ENCODE assay signal across 12 cellular contexts in the genomic region with DNA sequence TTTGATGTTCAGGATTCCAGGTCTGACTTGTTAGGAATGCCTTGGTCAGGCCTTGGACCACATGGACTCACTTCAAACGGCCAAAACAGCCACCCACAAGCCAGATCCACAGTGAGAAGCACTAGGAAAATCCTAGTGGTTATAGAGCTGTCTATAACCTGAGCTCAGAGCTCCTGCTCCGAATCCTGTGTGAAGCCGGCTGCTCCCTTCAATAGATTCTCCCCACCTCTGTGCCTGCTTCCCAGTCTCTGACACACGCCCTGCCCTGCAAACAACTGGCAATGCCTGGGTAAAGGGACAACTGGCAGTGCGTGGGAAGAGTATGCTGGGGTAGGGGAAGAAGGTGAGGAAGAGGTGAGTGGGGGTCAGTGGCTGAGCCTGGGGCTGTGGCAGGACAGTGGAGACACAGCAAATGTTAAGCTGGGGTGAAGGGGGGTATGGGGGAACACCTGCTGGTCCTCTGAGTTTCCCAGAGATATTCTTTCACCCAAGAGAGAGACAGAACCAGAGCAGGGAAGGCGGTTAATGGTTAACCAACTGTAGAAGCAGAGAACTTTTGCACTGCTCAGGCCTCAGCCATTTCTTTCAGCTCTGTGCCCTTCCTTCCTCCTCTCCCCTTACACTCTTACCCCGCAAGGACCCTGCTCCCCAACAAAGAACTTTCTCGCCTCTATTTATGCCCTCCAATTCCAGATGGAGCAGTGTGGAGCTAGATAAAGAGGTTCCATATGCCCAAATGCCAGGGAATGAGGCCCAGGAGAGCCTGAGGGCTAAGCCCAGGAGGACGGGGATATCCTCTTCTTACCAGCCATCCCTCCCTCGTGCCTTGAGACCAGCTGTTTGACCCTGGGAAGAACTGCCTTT. TPM values are rescaled to one million over a fixed set of nuclear protein-coding genes. Genes with fewer than 3 reads are reported as not detected.
A peak's percentile ranks its signal among the peaks of the same experiment; 100 is the strongest.
DNase-seq lines count a peak whose midpoint lies in the region; ATAC-seq and TF ChIP-seq lines count a peak whose summit lies in the region.
"Had no signal": no experiment of that assay in that cellular context is flagged by ENCODE, and none has a peak within 500 bp of the region (broad histone marks: within the 10 kb centered on the region; RNA-seq: fewer than 3 reads in every experiment).

No MANE protein-coding gene starts in this region.

- no peak overlapping the region for H3K4me3 Mint-ChIP-seq in activated CD4-positive, alpha-beta T cell treated with anti-CD3 and anti-CD28 coated beads, Interleukin-2, amount 10 ng/mL, durations not matched to agents 7 days and 5 days
- H3K4me3 Mint-ChIP-seq: immature natural killer cell had no signal

- H3K9me3 Mint-ChIP-seq in activated CD4-positive, alpha-beta T cell treated with anti-CD3 and anti-CD28 coated beads, Interleukin-2, amount 10 ng/mL, durations not matched to agents 7 days and 5 days = no peaks in the 10 kb centered on the region
- H3K9me3 Mint-ChIP-seq: immature natural killer cell had no signal

- H3K4me1 ChIP-seq in body of pancreas (peaks cover 80% of the 10 kb centered on the region), gastrocnemius medialis (peaks cover 66 to 76% of the 10 kb centered on the region in 2 donors)

- H3K27ac ChIP-seq in body of pancreas (peak overlapping the region; percentile 82 to 90 (median 88)), gastrocnemius medialis (peak overlapping the region; percentile 34 to 97 (median 72))
- H3K27ac ChIP-seq: KMS-11 had no signal

- H3K36me3 ChIP-seq in body of pancreas (replicated peaks in 1 of 2; ENCODE audit: insufficient read depth in 1 of 2, low read depth in 2 of 2) (no peaks in the 10 kb centered on the region), gastrocnemius medialis (no peaks in the 10 kb centered on the region)

- TF ChIP-seq CTCF in body of pancreas (IDR thresholded peaks at IDR 0.05) (no peak), gastrocnemius medialis (IDR thresholded peaks at IDR 0.05 in 4 of 5, conservative IDR thresholded peaks at IDR 0.05 in 1 of 5) (no peak)

- H3K9me3 ChIP-seq in body of pancreas (no peaks in the 10 kb centered on the region), gastrocnemius medialis (no peaks in the 10 kb centered on the region)

- peak; percentile 40 for ATAC-seq in body of pancreas
- ATAC-seq in left colon = peak; percentile 53
- no peak for ATAC-seq in gastrocnemius medialis

- H3K4me1 Mint-ChIP-seq in activated CD4-positive, alpha-beta T cell treated with anti-CD3 and anti-CD28 coated beads, Interleukin-2, amount 10 ng/mL, durations not matched to agents 7 days and 5 days = peaks cover 23% of the 10 kb centered on the region

- CTCF ChIA-PET in activated CD4-positive, alpha-beta T cell treated with anti-CD3 and anti-CD28 coated beads, Interleukin-2, amount 10 ng/mL, durations not matched to agents 7 days and 5 days (lab: Charles Lee) = interaction anchor here (0.6 to 0.9 kb wide), 5 partner anchors 12 to 274 kb away, joined by 3 to 4 read pairs (median 3); no protein-coding TSS in a partner anchor

- H3K27ac Mint-ChIP-seq in activated CD4-positive, alpha-beta T cell treated with anti-CD3 and anti-CD28 coated beads, Interleukin-2, amount 10 ng/mL, durations not matched to agents 7 days and 5 days = no peak overlapping the region
- H3K27ac Mint-ChIP-seq: immature natural killer cell had no signal

- H3K27me3 ChIP-seq in body of pancreas = no peaks in the 10 kb centered on the region
- H3K27me3 ChIP-seq in gastrocnemius medialis = no peaks in the 10 kb centered on the region

- peak; percentile 17 to 54 (median 52) for TF ChIP-seq POLR2A in body of pancreas (IDR thresholded peaks at IDR 0.05)
- no peak for TF ChIP-seq POLR2A in gastrocnemius medialis (IDR thresholded peaks at IDR 0.05)

- peaks cover 77% of the 10 kb centered on the region for H3K27me3 Mint-ChIP-seq in activated CD4-positive, alpha-beta T cell treated with anti-CD3 and anti-CD28 coated beads, Interleukin-2, amount 10 ng/mL, durations not matched to agents 7 days and 5 days

- POLR2A ChIA-PET in activated CD4-positive, alpha-beta T cell treated with anti-CD3 and anti-CD28 coated beads, Interleukin-2, amount 10 ng/mL, durations not matched to agents 7 days and 5 days (lab: Charles Lee) = no interaction called here

- peak; percentile 33 for DNase-seq in HuH-7 (ENCODE audit: low spot score)
- peak; percentile 54 to 77 (median 70) for DNase-seq in body of pancreas
- DNase-seq in left colon = peak; percentile 70 to 75
- no peak for DNase-seq in gastrocnemius medialis
- no peak for DNase-seq in NCI-H1092 treated with DMSO at 0.1 percent for 48 hours (lab: John Stamatoyannopoulos, UW)
- no peak for DNase-seq in NCI-H1930 (lab: John Stamatoyannopoulos, UW)
- no peak for DNase-seq in GOT3 (lab: John Stamatoyannopoulos, UW)
- no peak for DNase-seq in activated CD4-positive, alpha-beta T cell treated with anti-CD3 and anti-CD28 coated beads, Interleukin-2, amount 10 ng/mL, durations not matched to agents 7 days and 5 days
- DNase-seq: DMS153 had no signal

- WGBS in body of pancreas, 2 donors = 27 to 28% methylated on average over 10 of the region's 10 CpGs

- intact Hi-C loops in body of pancreas (cut with DNase I) (loop anchor here (10.0 kb wide), 1 partner anchor 105 kb away; no protein-coding TSS in a partner anchor), left colon (cut with DNase I, micrococcal nuclease) (loop anchor here (10.0 kb wide), 2 partner anchors 105 to 215 kb away; no protein-coding TSS in a partner anchor), gastrocnemius medialis (cut with DNase I; ENCODE audit: low total_unique reads) (loop anchor here (5.0 to 10.0 kb wide), 4 partner anchors 52 to 925 kb away; no protein-coding TSS in a partner anchor)

- in situ Hi-C loops in gastrocnemius medialis (cut with MboI; ENCODE audit: low sequenced_read_pairs in 4 of 4) = loop anchor here (10.0 kb wide), 3 partner anchors 105 to 215 kb away; no protein-coding TSS in a partner anchor

- no peak overlapping the region for H3K4me3 ChIP-seq in body of pancreas
- peak overlapping the region in 3 of 4 donors; percentile 3 to 80 (median 37) for H3K4me3 ChIP-seq in gastrocnemius medialis
- H3K4me3 ChIP-seq: skin epidermis had no signal

- H3K36me3 Mint-ChIP-seq in activated CD4-positive, alpha-beta T cell treated with anti-CD3 and anti-CD28 coated beads, Interleukin-2, amount 10 ng/mL, durations not matched to agents 7 days and 5 days (ENCODE audit: low read depth) = no peaks in the 10 kb centered on the region
- H3K36me3 Mint-ChIP-seq: immature natural killer cell had no signal

RNA-seq across cellular contexts. Expression of a gene that starts 4.4 kb away (rescaled TPM):
- total RNA-seq in body of pancreas = 10 to 100 TPM; 44.5 to 51.6 TPM
- total RNA-seq in left colon = 100 to 1,000 TPM in 1 of 2 donors, 10 to 100 TPM in 1; 89.3 to 103 TPM
- total RNA-seq in gastrocnemius medialis = 10 to 100 TPM; 12.4 to 20.0 (median 16.2) TPM
- total RNA-seq in activated CD4-positive, alpha-beta T cell treated with anti-CD3 and anti-CD28 coated beads, Interleukin-2, amount 10 ng/mL, durations not matched to agents 7 days and 5 days = 1 to 10 TPM; 1.1 to 1.2 TPM

Comparison
In these comparisons a context has a peak if more than half of its experiments do, and no peak if none do; other contexts are left out.
1. DNase-seq: peak in HuH-7 (single experiment), body of pancreas (4 of 4) and left colon (2 of 2); none in gastrocnemius medialis (0 of 2), NCI-H1092 treated with DMSO at 0.1 percent for 48 hours (single experiment), NCI-H1930 (0 of 2), GOT3 (single experiment) and activated CD4-positive, alpha-beta T cell treated with anti-CD3 and anti-CD28 coated beads, Interleukin-2, amount 10 ng/mL, durations not matched to agents 7 days and 5 days (single experiment).
2. ATAC-seq: peak in body of pancreas (single experiment) and left colon (single experiment); none in gastrocnemius medialis (0 of 2).
3. H3K4me3 ChIP-seq: peak in gastrocnemius medialis (3 of 4); none in body of pancreas (0 of 2).
4. POLR2A ChIP-seq: peak in body of pancreas (3 of 3); none in gastrocnemius medialis (0 of 2).
5. RNA of a gene that starts 4.4 kb away (total RNA-seq): 89.3 to 103 TPM in left colon, 44.5 to 51.6 TPM in body of pancreas and 12.4 to 20.0 TPM in gastrocnemius medialis; 1.1 to 1.2 TPM in activated CD4-positive, alpha-beta T cell treated with anti-CD3 and anti-CD28 coated beads, Interleukin-2, amount 10 ng/mL, durations not matched to agents 7 days and 5 days; every median in the first group is over 4 times any median in the second.